In the genomic region with DNA sequence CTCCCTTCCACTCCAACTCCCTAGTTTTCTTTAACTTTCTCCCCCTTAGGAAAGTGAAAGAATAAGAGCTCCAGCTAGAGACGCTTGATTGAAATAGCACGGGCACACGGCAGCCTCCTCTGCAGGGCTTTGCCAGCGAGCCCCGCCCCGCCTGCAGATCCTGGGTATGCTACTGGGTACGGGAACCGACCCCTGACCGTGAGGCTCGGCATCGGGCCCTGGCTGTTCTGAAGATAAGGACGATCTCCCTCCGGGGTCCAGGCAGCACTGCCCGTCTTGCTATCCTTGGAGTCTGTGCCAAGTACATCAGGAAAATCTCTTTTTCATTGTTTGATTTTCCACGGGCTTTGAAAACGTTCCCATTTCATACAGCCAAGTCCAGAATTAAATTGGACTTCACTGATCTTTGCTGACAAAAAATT, we compare ENCODE assay signal across 8 cellular contexts.
DNase-seq lines count a peak whose midpoint lies in the region; ATAC-seq, FAIRE-seq and TF ChIP-seq lines count a peak whose summit lies in the region.

No MANE protein-coding gene starts in this region.

- peak overlapping the region in 1 of 2 donors; percentile 75 for H3K27ac ChIP-seq in small intestine (ENCODE audit: low read depth in 1 of 2, low read length in 1 of 2)

- H3K4me1 ChIP-seq in small intestine (ENCODE audit: control insufficient read depth in 2 of 2, insufficient read depth in 1 of 2, low read depth in 1 of 2, low read length in 1 of 2): peaks cover 0 to 3% of the 10 kb centered on the region in 2 donors

- TF ChIP-seq CTCF in bronchial epithelial cell (IDR thresholded peaks at IDR 0.05; ENCODE audit: insufficient read depth, low read length, severe bottlenecking): no peak
- TF ChIP-seq CTCF in GM13977 (IDR thresholded peaks at IDR 0.05; ENCODE audit: extremely low read depth, insufficient read depth, missing control alignments): no peak

- H3K4me3 Mint-ChIP-seq in T-helper 1 cell treated with Interleukin-12 subunit alpha and Interleukin-12 subunit beta and Interleukin-4 antibody, amounts not matched to agents 30 μg/mL and 1 μg/mL, for 36 hours: peak overlapping the region; percentile 77
- peak overlapping the region; percentile 72 to 88 (median 80) for H3K4me3 Mint-ChIP-seq in immature natural killer cell

- peak overlapping the region; percentile 40 for H3K4me3 ChIP-seq in bronchial epithelial cell (ENCODE audit: low read depth, low read length)
- peak overlapping the region in 1 of 2 donors; percentile 25 for H3K4me3 ChIP-seq in small intestine (ENCODE audit: low read depth in 1 of 2, low read length in 2 of 2)

- H3K27ac Mint-ChIP-seq in T-helper 1 cell treated with Interleukin-12 subunit alpha and Interleukin-12 subunit beta and Interleukin-4 antibody, amounts not matched to agents 30 μg/mL and 1 μg/mL, for 36 hours: no peak overlapping the region
- H3K27ac Mint-ChIP-seq in immature natural killer cell: no peak overlapping the region

- in situ Hi-C loops in GM13977 (cut with MboI; ENCODE audit: low pct_unique_long_range_greater_than_20kb, low sequenced_read_pairs, unreplicated experiment): no loop called here

- 1 to 2% (median 1%) methylated on average over 16 of the region's 16 CpGs for WGBS in small intestine, 3 donors

- no peaks in the 10 kb centered on the region for H3K9me3 ChIP-seq in small intestine (ENCODE audit: control insufficient read depth, low read depth)

- H3K27me3 Mint-ChIP-seq in T-helper 1 cell treated with Interleukin-12 subunit alpha and Interleukin-12 subunit beta and Interleukin-4 antibody, amounts not matched to agents 30 μg/mL and 1 μg/mL, for 36 hours (ENCODE audit: low read depth): peaks cover 47% of the 10 kb centered on the region
- H3K27me3 Mint-ChIP-seq in immature natural killer cell (ENCODE audit: low read depth in 3 of 3): peaks cover 8 to 15% (median 13%) of the 10 kb centered on the region in 3 donors

- H3K9me3 Mint-ChIP-seq in T-helper 1 cell treated with Interleukin-12 subunit alpha and Interleukin-12 subunit beta and Interleukin-4 antibody, amounts not matched to agents 30 μg/mL and 1 μg/mL, for 36 hours: no peaks in the 10 kb centered on the region
- H3K9me3 Mint-ChIP-seq in immature natural killer cell: no peaks in the 10 kb centered on the region

- no peak for ATAC-seq in GM21717 (IDR thresholded peaks at IDR 0.05; ENCODE audit: unreplicated experiment)

- no peaks in the 10 kb centered on the region for H3K36me3 Mint-ChIP-seq in T-helper 1 cell treated with Interleukin-12 subunit alpha and Interleukin-12 subunit beta and Interleukin-4 antibody, amounts not matched to agents 30 μg/mL and 1 μg/mL, for 36 hours (ENCODE audit: low read depth)
- H3K36me3 Mint-ChIP-seq in immature natural killer cell: no peaks in the 10 kb centered on the region

- FAIRE-seq in bronchial epithelial cell (lab: Jason Lieb, UNC): no peak
- no peak for FAIRE-seq in small intestine (lab: Jason Lieb, UNC)

- H3K27me3 ChIP-seq in bronchial epithelial cell (ENCODE audit: control insufficient read depth, insufficient read depth, low read length) (peaks cover 2% of the 10 kb centered on the region), small intestine (ENCODE audit: control insufficient read depth in 2 of 2, insufficient read depth in 2 of 2, low read length in 2 of 2) (peaks cover 0 to 3% of the 10 kb centered on the region in 2 donors)

- DNase-seq in DMS 273 (lab: John Stamatoyannopoulos, UW; ENCODE audit: unreplicated experiment) (peak; percentile 91), M059J (ENCODE audit: low read depth) (peak; percentile 79), bronchial epithelial cell (ENCODE audit: low read depth) (peak; percentile 40), immature natural killer cell (peak in 1 of 3 donors; percentile 5), small intestine (peak; percentile 31), GM13977 (ENCODE audit: low spot score) (no peak)

- H3K36me3 ChIP-seq in bronchial epithelial cell (ENCODE audit: control insufficient read depth, insufficient read depth, low read length): no peaks in the 10 kb centered on the region
- no peaks in the 10 kb centered on the region for H3K36me3 ChIP-seq in small intestine (ENCODE audit: control insufficient read depth in 2 of 2, insufficient read depth in 2 of 2, low read length in 2 of 2)

- peaks cover 12% of the 10 kb centered on the region for H3K4me1 Mint-ChIP-seq in T-helper 1 cell treated with Interleukin-12 subunit alpha and Interleukin-12 subunit beta and Interleukin-4 antibody, amounts not matched to agents 30 μg/mL and 1 μg/mL, for 36 hours (ENCODE audit: low read depth)
- peaks cover 11 to 13% of the 10 kb centered on the region in 2 donors for H3K4me1 Mint-ChIP-seq in immature natural killer cell
